ENCODE assay signal across 8 cellular contexts in the genomic region with DNA sequence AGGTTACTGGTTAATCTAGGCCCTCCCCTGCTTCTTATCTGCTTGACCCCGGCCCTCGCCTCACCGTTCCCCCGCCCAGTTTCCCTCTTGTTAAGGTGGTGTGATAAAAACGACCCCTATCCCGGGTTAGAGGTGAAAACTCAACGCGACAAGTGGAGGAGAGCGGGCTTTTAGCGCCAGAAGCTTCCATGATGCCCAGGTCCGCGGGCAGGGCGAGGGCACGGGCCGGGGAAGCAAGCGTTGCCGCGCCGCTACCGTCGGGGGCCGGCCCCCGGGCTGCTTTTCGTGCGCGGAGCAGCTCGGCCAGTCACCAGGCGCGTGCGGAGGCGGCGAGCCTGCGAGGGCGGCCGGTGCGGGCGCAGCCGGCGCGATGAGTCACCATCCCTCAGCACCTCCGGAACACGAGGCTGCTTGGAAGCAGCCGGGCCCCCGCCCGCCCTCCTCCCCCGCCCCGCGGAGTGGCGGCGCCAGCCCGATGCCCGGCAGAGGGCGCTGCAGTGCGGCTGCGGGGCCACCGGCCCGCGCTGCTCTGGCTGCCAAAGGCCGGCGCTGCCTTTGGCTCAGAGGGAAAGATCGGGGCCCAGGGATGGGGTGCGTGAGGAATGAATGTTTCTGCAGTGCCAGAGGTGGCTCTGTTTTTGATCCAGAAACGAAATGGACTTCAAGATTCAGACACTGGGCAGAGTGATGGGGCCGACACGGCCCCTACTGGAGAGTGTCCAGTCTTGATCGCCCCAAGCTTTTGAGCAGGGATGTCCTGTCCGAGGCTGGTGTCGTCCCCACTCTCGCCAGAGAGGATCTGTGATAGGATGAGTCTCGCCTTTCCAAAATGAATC.
A peak's percentile ranks its signal among the peaks of the same experiment; 100 is the strongest.
DNase-seq lines count a peak whose midpoint lies in the region; ATAC-seq and TF ChIP-seq lines count a peak whose summit lies in the region.

No MANE protein-coding gene starts in this region.

- H3K27ac ChIP-seq in HEK293 (ENCODE audit: extremely low read depth, low read depth, low read length), result no peak overlapping the region
- peak overlapping the region; percentile 39 to 56 for H3K27ac ChIP-seq in breast epithelium

- H3K36me3 ChIP-seq in GM06990 (ENCODE audit: control insufficient read depth, insufficient read depth, low read length) (no peaks in the 10 kb centered on the region), HEK293 (ENCODE audit: control insufficient read depth in 2 of 2, insufficient read depth in 1 of 2, low read length in 2 of 2) (no peaks in the 10 kb centered on the region), breast epithelium (no peaks in the 10 kb centered on the region)

- H3K36me3 Mint-ChIP-seq in WTC11, result no peaks in the 10 kb centered on the region

- TF ChIP-seq CTCF in GM06990 (IDR thresholded peaks at IDR 0.05; ENCODE audit: insufficient read depth, low read length, poor library complexity, severe bottlenecking), result peak; percentile 23
- no peak; the same call in 1 of the 2 replicates for TF ChIP-seq CTCF in HEK293 (tag by site-specific recombination; IDR thresholded peaks at IDR 0.05)
- TF ChIP-seq CTCF in WTC11 (IDR thresholded peaks at IDR 0.05), result peak; percentile 55
- peak in 2 of 3 donors; percentile 31 to 67 for TF ChIP-seq CTCF in breast epithelium (IDR thresholded peaks at IDR 0.05)

- H3K4me1 ChIP-seq in HEK293 (ENCODE audit: control insufficient read depth, insufficient read depth, low read length) (no peaks in the 10 kb centered on the region), breast epithelium (no peaks in the 10 kb centered on the region)

- H3K4me3 ChIP-seq in GM06990 (replicated peaks; ENCODE audit: low read depth, low read length), result no peak overlapping the region
- no peak overlapping the region for H3K4me3 ChIP-seq in HEK293 (ENCODE audit: low read depth, low read length)
- H3K4me3 ChIP-seq in breast epithelium, result peak overlapping the region; percentile 17 to 44 (median 28)

- no peak for TF ChIP-seq POLR2A in breast epithelium (IDR thresholded peaks at IDR 0.05)

- H3K27ac Mint-ChIP-seq in WTC11, result no peak overlapping the region

- H3K27me3 Mint-ChIP-seq in WTC11 (ENCODE audit: low read depth), result peaks cover 17% of the 10 kb centered on the region

- H3K4me3 Mint-ChIP-seq in WTC11, result peak overlapping the region; percentile 30

- DNase-seq in GM06990 (ENCODE audit: extremely low read depth, insufficient read length) (peak; percentile 80), NCI-H1417 treated with DMSO at 0.1 percent for 48 hours (lab: John Stamatoyannopoulos, UW) (peak; percentile 19), WTC11 (ENCODE audit: low spot score) (peak; percentile 76), breast epithelium (ENCODE audit: low spot score in 2 of 2) (peak; percentile 81 to 84), islet precursor cell (peak; percentile 92)
- peak; percentile 51 to 63 for DNase-seq in stimulated activated CD4-positive, alpha-beta T cell treated with anti-CD3 and anti-CD28 coated beads, Interleukin-12 subunit alpha, Interleukin-12 subunit beta, amount 100 ng/mL, for 24 hours (ENCODE audit: low read depth in 2 of 2)

- CTCF ChIA-PET in HEK293 (lab: Yijun Ruan, JAX) (interaction anchor here (0.6 to 11.0 kb wide), 17 partner anchors 8 to 143 kb away, joined by 3 to 174 read pairs (median 5); partner anchors contain the start of gene NHSL2), WTC11 (lab: Charles Lee) (interaction anchor here (0.7 to 3.1 kb wide), 16 partner anchors 9 to 108 kb away, joined by 3 to 19 read pairs (median 4); partner anchors contain the start of gene NHSL2)

- peaks cover 16% of the 10 kb centered on the region for H3K4me1 Mint-ChIP-seq in WTC11

- H3K9me3 ChIP-seq in HEK293 (ENCODE audit: control insufficient read depth, insufficient read depth, low read depth, low read length), result no peaks in the 10 kb centered on the region
- no peaks in the 10 kb centered on the region for H3K9me3 ChIP-seq in breast epithelium

- no peaks in the 10 kb centered on the region for H3K27me3 ChIP-seq in GM06990 (replicated peaks; ENCODE audit: control insufficient read depth, insufficient read depth, low read length)
- H3K27me3 ChIP-seq in breast epithelium, result peaks cover 0 to 60% of the 10 kb centered on the region in 2 donors

- ATAC-seq in WTC11, result peak; percentile 86
- ATAC-seq in HG02970 (IDR thresholded peaks at IDR 0.05; ENCODE audit: low FRiP score, unreplicated experiment), result no peak

- intact Hi-C loops in breast epithelium (cut with DNase I; ENCODE audit: low total_unique reads), result no loop called here

- no peaks in the 10 kb centered on the region for H3K9me3 Mint-ChIP-seq in WTC11

- POLR2A ChIA-PET in HEK293 (lab: Yijun Ruan, JAX), result interaction anchor here (0.6 to 1.4 kb wide), 3 partner anchors 108 to 252 kb away, joined by 3 to 7 read pairs (median 4); partner anchors contain the start of gene PIN4
- POLR2A ChIA-PET in WTC11 (lab: Charles Lee), result interaction anchor here (0.6 to 1.0 kb wide), 2 partner anchors 22 to 61 kb away, joined by 3 to 4 read pairs; no protein-coding TSS in a partner anchor

TF ChIP-seq in HEK293, 187 proteins besides CTCF, POLR2A, EP300 and RAD21 (continues in another document):
- TF ChIP-seq, protein P1, sequence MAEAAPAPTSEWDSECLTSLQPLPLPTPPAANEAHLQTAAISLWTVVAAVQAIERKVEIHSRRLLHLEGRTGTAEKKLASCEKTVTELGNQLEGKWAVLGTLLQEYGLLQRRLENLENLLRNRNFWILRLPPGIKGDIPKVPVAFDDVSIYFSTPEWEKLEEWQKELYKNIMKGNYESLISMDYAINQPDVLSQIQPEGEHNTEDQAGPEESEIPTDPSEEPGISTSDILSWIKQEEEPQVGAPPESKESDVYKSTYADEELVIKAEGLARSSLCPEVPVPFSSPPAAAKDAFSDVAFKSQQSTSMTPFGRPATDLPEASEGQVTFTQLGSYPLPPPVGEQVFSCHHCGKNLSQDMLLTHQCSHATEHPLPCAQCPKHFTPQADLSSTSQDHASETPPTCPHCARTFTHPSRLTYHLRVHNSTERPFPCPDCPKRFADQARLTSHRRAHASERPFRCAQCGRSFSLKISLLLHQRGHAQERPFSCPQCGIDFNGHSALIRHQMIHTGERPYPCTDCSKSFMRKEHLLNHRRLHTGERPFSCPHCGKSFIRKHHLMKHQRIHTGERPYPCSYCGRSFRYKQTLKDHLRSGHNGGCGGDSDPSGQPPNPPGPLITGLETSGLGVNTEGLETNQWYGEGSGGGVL (tag by site-specific recombination; IDR thresholded peaks at IDR 0.05), result peak; percentile 44; the same call in 1 of the 2 replicates
- TF ChIP-seq ZNF10 (tag by site-specific recombination; IDR thresholded peaks at IDR 0.05) (peak; percentile 81), ZSCAN16 (tag by site-specific recombination; IDR thresholded peaks at IDR 0.05) (no peak)
- TF ChIP-seq, protein P2, sequence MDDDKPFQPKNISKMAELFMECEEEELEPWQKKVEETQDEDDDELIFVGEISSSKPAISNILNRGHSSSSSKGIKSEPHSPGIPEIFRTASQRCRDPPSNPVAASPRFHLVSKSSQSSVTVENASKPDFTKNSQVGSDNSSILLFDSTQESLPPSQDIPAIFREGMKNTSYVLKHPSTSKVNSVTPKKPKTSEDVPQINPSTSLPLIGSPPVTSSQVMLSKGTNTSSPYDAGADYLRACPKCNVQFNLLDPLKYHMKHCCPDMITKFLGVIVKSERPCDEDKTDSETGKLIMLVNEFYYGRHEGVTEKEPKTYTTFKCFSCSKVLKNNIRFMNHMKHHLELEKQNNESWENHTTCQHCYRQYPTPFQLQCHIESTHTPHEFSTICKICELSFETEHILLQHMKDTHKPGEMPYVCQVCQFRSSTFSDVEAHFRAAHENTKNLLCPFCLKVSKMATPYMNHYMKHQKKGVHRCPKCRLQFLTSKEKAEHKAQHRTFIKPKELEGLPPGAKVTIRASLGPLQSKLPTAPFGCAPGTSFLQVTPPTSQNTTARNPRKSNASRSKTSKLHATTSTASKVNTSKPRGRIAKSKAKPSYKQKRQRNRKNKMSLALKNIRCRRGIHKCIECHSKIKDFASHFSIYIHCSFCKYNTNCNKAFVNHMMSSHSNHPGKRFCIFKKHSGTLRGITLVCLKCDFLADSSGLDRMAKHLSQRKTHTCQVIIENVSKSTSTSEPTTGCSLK (tag by site-specific recombination; IDR thresholded peaks at IDR 0.05), result no peak

TF ChIP-seq in WTC11, 78 proteins besides CTCF, POLR2A, EP300 and RAD21 (continues in another document):
- TF ChIP-seq RELA (CRISPR knock-in tag; IDR thresholded peaks at IDR 0.05; ENCODE audit: borderline replicate concordance) (no peak), GTF2I (CRISPR knock-in tag; conservative IDR thresholded peaks at IDR 0.05) (no peak), TP53 (CRISPR knock-in tag; IDR thresholded peaks at IDR 0.05) (peak; percentile 79; the same call in 1 of the 2 replicates), IRF2 (CRISPR knock-in tag; IDR thresholded peaks at IDR 0.05; ENCODE audit: borderline replicate concordance, low read depth) (no peak), CREM (CRISPR knock-in tag; IDR thresholded peaks at IDR 0.05) (peak; percentile 59; the same call in 1 of the 2 replicates), USF1 (CRISPR knock-in tag; IDR thresholded peaks at IDR 0.05) (peak; percentile 46; the same call in 1 of the 2 replicates), ZNF317 (CRISPR knock-in tag; IDR thresholded peaks at IDR 0.05; ENCODE audit: borderline replicate concordance, low read depth) (peak; percentile 28; the same call in 1 of the 2 replicates), SP1 (CRISPR knock-in tag; conservative IDR thresholded peaks at IDR 0.05) (peak; percentile 32; the same call in 1 of the 2 replicates), SMAD4 (CRISPR knock-in tag; IDR thresholded peaks at IDR 0.05) (peak; percentile 24; the same call in 1 of the 2 replicates), ERG (CRISPR knock-in tag; IDR thresholded peaks at IDR 0.05) (no peak), NFE2L1 (CRISPR knock-in tag; IDR thresholded peaks at IDR 0.05) (peak; percentile 63; the same call in 1 of the 2 replicates), GABPB1 (CRISPR knock-in tag; IDR thresholded peaks at IDR 0.05) (no peak)

Comparison
In these comparisons a context has a peak if more than half of its experiments do, and no peak if none do; other contexts are left out.
1. DNase-seq: peak in every context shown above with its lines; median percentile 92 in islet precursor cell; 82 in breast epithelium; 80 in GM06990; 76 in WTC11; 57 in stimulated activated CD4-positive, alpha-beta T cell treated with anti-CD3 and anti-CD28 coated beads, Interleukin-12 subunit alpha, Interleukin-12 subunit beta, amount 100 ng/mL, for 24 hours; 19 in NCI-H1417 treated with DMSO at 0.1 percent for 48 hours.
2. H3K4me3 ChIP-seq: peak in breast epithelium (3 of 3); none in GM06990 (single experiment) and HEK293 (single experiment).